Comparison of ENCODE assay signal across 33 cellular contexts in the genomic region with DNA sequence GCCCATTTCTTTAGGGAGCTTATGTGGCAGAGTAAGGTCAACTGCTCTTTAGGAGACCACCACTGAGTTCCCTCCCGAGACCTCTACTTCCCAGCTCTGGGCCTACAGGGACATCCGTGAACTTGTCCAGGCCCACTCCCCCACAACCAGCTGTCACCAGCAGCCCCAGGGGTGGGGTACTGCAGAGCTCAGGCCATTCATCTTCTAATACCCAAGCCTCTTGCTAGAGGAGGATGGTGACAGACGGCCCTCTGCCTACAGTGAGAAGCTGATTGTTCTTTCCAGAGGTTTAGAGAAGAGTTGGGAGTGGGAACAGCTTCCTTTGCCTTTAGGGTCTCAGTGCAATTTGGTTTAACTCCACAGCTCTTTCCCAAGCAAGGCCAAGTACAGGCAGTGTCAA. TPM values are rescaled to one million over a fixed set of nuclear protein-coding genes. Genes with fewer than 3 reads are reported as not detected.
"Had no signal": no experiment of that assay in that cellular context is flagged by ENCODE, and none has a peak within 500 bp of the region (broad histone marks: within the 10 kb centered on the region; RNA-seq: fewer than 3 reads in every experiment).

No MANE protein-coding gene starts in this region.

- H3K27me3 Mint-ChIP-seq: activated CD4-positive, alpha-beta memory T cell treated with anti-CD3 and anti-CD28 coated beads, Interleukin-2, amount 10 ng/mL, durations not matched to agents 7 days and 5 days; activated CD4-positive, alpha-beta T cell treated with anti-CD3 and anti-CD28 coated beads, Interleukin-2, amount 10 ng/mL, durations not matched to agents 7 days and 5 days; activated naive CD8-positive, alpha-beta T cell; activated T-cell treated with anti-CD3 and anti-CD28 coated beads, Interleukin-2, amount 50 U/mL, for 24 hours; effector memory CD8-positive, alpha-beta T cell; T-helper 17 cell had no signal

- DNase-seq: activated CD4-positive, alpha-beta memory T cell treated with anti-CD3 and anti-CD28 coated beads, Interleukin-2, amount 10 ng/mL, durations not matched to agents 7 days and 5 days; activated CD4-positive, alpha-beta T cell treated with anti-CD3 and anti-CD28 coated beads for 1 hour; activated CD4-positive, alpha-beta T cell treated with anti-CD3 and anti-CD28 coated beads for 4 hours; activated CD4-positive, alpha-beta T cell treated with anti-CD3 and anti-CD28 coated beads, Interleukin-2, amount 10 ng/mL, durations not matched to agents 7 days and 5 days; activated CD4-positive, alpha-beta T cell treated with anti-CD3 and anti-CD28 coated beads, Interleukin-2, amount 50 U/mL, for 4 hours; activated CD8-positive, alpha-beta memory T cell treated with anti-CD3 and anti-CD28 coated beads, Interleukin-2, amount 50 U/mL, for 48 hours; activated effector memory CD4-positive, alpha-beta T cell treated with Interleukin-2 at 50 U/mL for 16 hours; activated gamma-delta T cell treated with Interleukin-2 at 50 U/mL for 16 hours; activated naive CD4-positive, alpha-beta T cell treated with anti-CD3 and anti-CD28 coated beads, Interleukin-2, amount 50 U/mL, for 16 hours; activated naive CD4-positive, alpha-beta T cell treated with Interleukin-2 at 50 U/mL for 16 hours; activated T-cell treated with anti-CD3 and anti-CD28 coated beads for 4 hours; activated T-cell treated with anti-CD3 and anti-CD28 coated beads, Interleukin-2, amount 50 U/mL, for 24 hours; activated T-cell treated with anti-CD3 and anti-CD28 coated beads, Interleukin-2, amount 50 U/mL, for 72 hours; amniotic stem cell; aorta; caudate nucleus; cortex of kidney; dermis blood vessel endothelial cell; effector CD4-positive, alpha-beta T cell; effector memory CD8-positive, alpha-beta T cell; erythroblast; foreskin keratinocyte; gastrocnemius medialis; glutamatergic neuron; heart left ventricle; T-helper 1 cell; T-helper 17 cell; T1000 had no signal

- H3K4me3 ChIP-seq: body of pancreas, esophagus muscularis mucosa, gastrocnemius medialis, heart left ventricle had no signal

- ATAC-seq: activated T-cell treated with anti-CD3 and anti-CD28 coated beads, Interleukin-2, amount 50 U/mL, for 72 hours; body of pancreas; effector memory CD8-positive, alpha-beta T cell; foreskin keratinocyte; gastrocnemius medialis; heart left ventricle; T-helper 17 cell had no signal

- H3K9me3 Mint-ChIP-seq: activated CD4-positive, alpha-beta memory T cell treated with anti-CD3 and anti-CD28 coated beads, Interleukin-2, amount 10 ng/mL, durations not matched to agents 7 days and 5 days; activated CD4-positive, alpha-beta T cell treated with anti-CD3 and anti-CD28 coated beads, Interleukin-2, amount 10 ng/mL, durations not matched to agents 7 days and 5 days; activated T-cell treated with anti-CD3 and anti-CD28 coated beads, Interleukin-2, amount 50 U/mL, for 24 hours; activated T-cell treated with anti-CD3 and anti-CD28 coated beads, Interleukin-2, amount 50 U/mL, for 72 hours; effector memory CD8-positive, alpha-beta T cell; T-helper 2 cell treated with Interferon-gamma antibody and Interleukin-4, amounts not matched to agents 5 μg/mL and 100 μg/mL, for 36 hours had no signal

- H3K27ac Mint-ChIP-seq: activated CD4-positive, alpha-beta memory T cell treated with anti-CD3 and anti-CD28 coated beads, Interleukin-2, amount 10 ng/mL, durations not matched to agents 7 days and 5 days; activated CD4-positive, alpha-beta T cell treated with anti-CD3 and anti-CD28 coated beads, Interleukin-2, amount 10 ng/mL, durations not matched to agents 7 days and 5 days; activated naive CD8-positive, alpha-beta T cell; activated T-cell treated with anti-CD3 and anti-CD28 coated beads, Interleukin-2, amount 50 U/mL, for 24 hours; activated T-cell treated with anti-CD3 and anti-CD28 coated beads, Interleukin-2, amount 50 U/mL, for 72 hours; T-helper 17 cell; T-helper 2 cell treated with Interferon-gamma antibody and Interleukin-4, amounts not matched to agents 5 μg/mL and 100 μg/mL, for 36 hours had no signal

- H3K4me1 Mint-ChIP-seq: activated CD4-positive, alpha-beta memory T cell treated with anti-CD3 and anti-CD28 coated beads, Interleukin-2, amount 10 ng/mL, durations not matched to agents 7 days and 5 days; activated CD4-positive, alpha-beta T cell treated with anti-CD3 and anti-CD28 coated beads, Interleukin-2, amount 10 ng/mL, durations not matched to agents 7 days and 5 days had no signal

- H3K27me3 ChIP-seq: body of pancreas, esophagus muscularis mucosa, foreskin keratinocyte, gastrocnemius medialis, heart left ventricle had no signal

- H3K27ac ChIP-seq: body of pancreas, esophagus muscularis mucosa, foreskin keratinocyte, gastrocnemius medialis, heart left ventricle had no signal

- H3K4me3 Mint-ChIP-seq: activated CD4-positive, alpha-beta memory T cell treated with anti-CD3 and anti-CD28 coated beads, Interleukin-2, amount 10 ng/mL, durations not matched to agents 7 days and 5 days; activated CD4-positive, alpha-beta T cell treated with anti-CD3 and anti-CD28 coated beads, Interleukin-2, amount 10 ng/mL, durations not matched to agents 7 days and 5 days; activated naive CD8-positive, alpha-beta T cell; activated T-cell treated with anti-CD3 and anti-CD28 coated beads, Interleukin-2, amount 50 U/mL, for 24 hours; activated T-cell treated with anti-CD3 and anti-CD28 coated beads, Interleukin-2, amount 50 U/mL, for 72 hours; effector memory CD8-positive, alpha-beta T cell; T-helper 17 cell; T-helper 2 cell treated with Interferon-gamma antibody and Interleukin-4, amounts not matched to agents 5 μg/mL and 100 μg/mL, for 36 hours had no signal

- H3K4me1 ChIP-seq: body of pancreas, esophagus muscularis mucosa, gastrocnemius medialis had no signal

- H3K9me3 ChIP-seq: body of pancreas, esophagus muscularis mucosa, gastrocnemius medialis, heart left ventricle had no signal

- FAIRE-seq: colon had no signal

RNA-seq across cellular contexts. Expression of a gene that starts 33.2 kb away (rescaled TPM):
- total RNA-seq: dermis blood vessel endothelial cell had no signal
